Comparison of ENCODE assay signal across 21 cellular contexts in genomic region chr3:26100176-26100575, GRCh38.
"Had no signal": no experiment of that assay in that cellular context is flagged by ENCODE, and none has a peak within 500 bp of the region (broad histone marks: within the 10 kb centered on the region; RNA-seq: fewer than 3 reads in every experiment).

No MANE protein-coding gene starts in this region.

- H3K9me3 ChIP-seq: testis, vagina had no signal

- H3K27me3 ChIP-seq: brain microvascular endothelial cell, esophagus muscularis mucosa, gastroesophageal sphincter, left lung, testis, vagina had no signal

- H3K4me1 ChIP-seq: left lung, testis, vagina had no signal

- H3K4me3 ChIP-seq: esophagus muscularis mucosa, gastroesophageal sphincter, left lung, testis, vagina had no signal

- DNase-seq: activated CD4-positive, alpha-beta T cell treated with anti-CD3 and anti-CD28 coated beads, Interleukin-2, amount 50 U/mL, for 1 hour; activated CD8-positive, alpha-beta T cell treated with anti-CD3 and anti-CD28 coated beads, Interleukin-2, amount 10 ng/mL, durations not matched to agents 7 days and 5 days; activated gamma-delta T cell treated with Interleukin-2 at 50 U/mL for 16 hours; anterior cingulate cortex; effector memory CD8-positive, alpha-beta T cell; head of caudate nucleus; islet precursor cell; left lung; occipital lobe; posterior cingulate gyrus; retina; stimulated activated CD4-positive, alpha-beta T cell treated with anti-CD3 and anti-CD28 coated beads, Interleukin-2, amount 100 ng/mL, for 24 hours; testis had no signal

- ATAC-seq: activated CD4-positive, CD25-positive, alpha-beta regulatory T cell treated with anti-CD3 and anti-CD28 coated beads, Interleukin-2, amount 50 U/mL, for 24 hours; activated CD8-positive, alpha-beta T cell treated with anti-CD3 and anti-CD28 coated beads, Interleukin-2, amount 10 ng/mL, durations not matched to agents 7 days and 5 days; effector memory CD8-positive, alpha-beta T cell; left lung; SK-N-SH treated with all-trans-retinoic acid at 6 μM for 48 hours; stimulated activated memory B cell treated with anti-CD40 and anti-IgM and Interleukin-4, amounts not matched to agents 10 μg/mL and 1 μg/mL and 100 μg/mL, for 72 hours had no signal

- H3K27ac ChIP-seq: brain microvascular endothelial cell, esophagus muscularis mucosa, gastroesophageal sphincter, left lung, testis, vagina, VCaP had no signal

- H3K36me3 ChIP-seq: brain microvascular endothelial cell, esophagus muscularis mucosa, gastroesophageal sphincter, left lung, vagina had no signal
